ENCODE assay signal across 21 cellular contexts in genomic region chr13:25633108-25633507, GRCh38.
A peak's percentile ranks its signal among the peaks of the same experiment; 100 is the strongest.
DNase-seq lines count a peak whose midpoint lies in the region; ATAC-seq and TF ChIP-seq lines count a peak whose summit lies in the region.
"Had no signal": no experiment of that assay in that cellular context is flagged by ENCODE, and none has a peak within 500 bp of the region (broad histone marks: within the 10 kb centered on the region; RNA-seq: fewer than 3 reads in every experiment).

No MANE protein-coding gene starts in this region.

- intact Hi-C loops in mucosa of descending colon (cut with DNase I, micrococcal nuclease) = no loop called here

- in situ Hi-C loops in astrocyte of the spinal cord (cut with HindIII; ENCODE audit: low sequenced_read_pairs) = no loop called here

- no peak for ATAC-seq in mucosa of descending colon
- ATAC-seq: K562 had no signal

- H3K9me3 ChIP-seq in HUES48 (ENCODE audit: control insufficient read depth, insufficient read depth, low read length) (peaks cover 4% of the 10 kb centered on the region), mucosa of descending colon (no peaks in the 10 kb centered on the region)
- H3K9me3 ChIP-seq: SJSA1 had no signal

- DNase-seq in A172 (ENCODE audit: low spot score) = peak; percentile 8
- peak; percentile 26 for DNase-seq in astrocyte of the spinal cord (ENCODE audit: low read depth, low spot score)
- peak; percentile 18 for DNase-seq in left kidney (ENCODE audit: low read depth, low spot score)
- DNase-seq in DMS53 (lab: John Stamatoyannopoulos, UW) = no peak
- no peak for DNase-seq in mucosa of descending colon
- no peak for DNase-seq in NCI-H226
- no peak for DNase-seq in retina
- DNase-seq: CD4-positive, alpha-beta T cell; Kasumi-1; MV-4-11; NCI-H1105; NCI-H1436 treated with DMSO at 0.1 percent for 48 hours; NCI-H2029; NCI-H446 treated with DMSO at 0.1 percent for 48 hours; NCI-H526; Right ventricle myocardium superior; RPMI8226 had no signal

- peaks cover 36% of the 10 kb centered on the region for H3K4me1 ChIP-seq in HUES48 (ENCODE audit: control insufficient read depth, insufficient read depth, low read length)
- H3K4me1 ChIP-seq in mucosa of descending colon (ENCODE audit: low read depth) = no peaks in the 10 kb centered on the region
- H3K4me1 ChIP-seq: SJSA1 had no signal

- peak overlapping the region; percentile 79 for H3K27ac ChIP-seq in HUES48 (ENCODE audit: low read depth, low read length)
- H3K27ac ChIP-seq: 22Rv1, SJSA1 had no signal

- H3K36me3 ChIP-seq in HUES48 (ENCODE audit: control insufficient read depth, insufficient read depth, low read length) (no peaks in the 10 kb centered on the region), mucosa of descending colon (ENCODE audit: low read depth) (no peaks in the 10 kb centered on the region)
- H3K36me3 ChIP-seq: SJSA1 had no signal

- TF ChIP-seq CTCF in astrocyte of the spinal cord (IDR thresholded peaks at IDR 0.05; ENCODE audit: low read depth, low read length) (no peak), mucosa of descending colon (IDR thresholded peaks at IDR 0.05) (no peak)

- H3K27me3 ChIP-seq in HUES48 (ENCODE audit: control insufficient read depth, insufficient read depth, low read length) = no peaks in the 10 kb centered on the region
- H3K27me3 ChIP-seq: SJSA1 had no signal

- no peak overlapping the region for H3K4me3 ChIP-seq in HUES48 (ENCODE audit: low read depth, low read length)
- H3K4me3 ChIP-seq in astrocyte of the spinal cord (ENCODE audit: low read depth, low read length) = no peak overlapping the region
- no peak overlapping the region for H3K4me3 ChIP-seq in mucosa of descending colon
- H3K4me3 ChIP-seq: K562, SJSA1 had no signal

- no peak overlapping the region for H3K9ac ChIP-seq in HUES48 (ENCODE audit: low read depth, low read length)

Comparison
In these comparisons a context has a peak if more than half of its experiments do, and no peak if none do; other contexts are left out.
1. DNase-seq: peak in A172 (single experiment), astrocyte of the spinal cord (single experiment) and left kidney (single experiment); none in DMS53 (single experiment), mucosa of descending colon (0 of 3), NCI-H226 (single experiment) and retina (single experiment).